In genomic region chr19:18559685-18560084, GRCh38 we compare ENCODE assay signal across 1 cellular context.
TF ChIP-seq lines count a peak whose summit lies in the region.

No MANE protein-coding gene starts in this region.

TF ChIP-seq in HCT116, 20 proteins besides CTCF, POLR2A, EP300 and RAD21:
- TF ChIP-seq EZH2 (IDR thresholded peaks at IDR 0.05) (no peak), SRF (IDR thresholded peaks at IDR 0.05; ENCODE audit: low read depth) (no peak), YY1 (IDR thresholded peaks at IDR 0.05; ENCODE audit: extremely low read depth, insufficient replicate concordance, low read depth, low read length) (no peak), ELF1 (IDR thresholded peaks at IDR 0.05; ENCODE audit: borderline replicate concordance, low read depth) (no peak), EZH2phosphoT487 (IDR thresholded peaks at IDR 0.05; ENCODE audit: borderline replicate concordance) (no peak), ATF3 (IDR thresholded peaks at IDR 0.05) (no peak), FOSL1 (IDR thresholded peaks at IDR 0.05; ENCODE audit: low read depth) (no peak), CEBPB (IDR thresholded peaks at IDR 0.05; ENCODE audit: low read depth) (no peak), POLR2AphosphoS5 (IDR thresholded peaks at IDR 0.05; ENCODE audit: low read depth, low read length) (no peak), ZFX (IDR thresholded peaks at IDR 0.05) (no peak), SIN3A (IDR thresholded peaks at IDR 0.05; ENCODE audit: low read depth) (no peak), EGR1 (IDR thresholded peaks at IDR 0.05; ENCODE audit: low read depth) (no peak), SP1 (IDR thresholded peaks at IDR 0.05; ENCODE audit: low read depth) (no peak), TCF7L2 (IDR thresholded peaks at IDR 0.05; ENCODE audit: borderline replicate concordance, extremely low read depth, insufficient read depth, insufficient read length) (no peak), CBX3 (IDR thresholded peaks at IDR 0.05; ENCODE audit: low read depth) (no peak), ZNF274 (IDR thresholded peaks at IDR 0.05; ENCODE audit: low read depth, low read length) (no peak)
- TF ChIP-seq, protein P1, sequence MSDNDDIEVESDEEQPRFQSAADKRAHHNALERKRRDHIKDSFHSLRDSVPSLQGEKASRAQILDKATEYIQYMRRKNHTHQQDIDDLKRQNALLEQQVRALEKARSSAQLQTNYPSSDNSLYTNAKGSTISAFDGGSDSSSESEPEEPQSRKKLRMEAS (IDR thresholded peaks at IDR 0.05), result no peak
- TF ChIP-seq, protein P2, sequence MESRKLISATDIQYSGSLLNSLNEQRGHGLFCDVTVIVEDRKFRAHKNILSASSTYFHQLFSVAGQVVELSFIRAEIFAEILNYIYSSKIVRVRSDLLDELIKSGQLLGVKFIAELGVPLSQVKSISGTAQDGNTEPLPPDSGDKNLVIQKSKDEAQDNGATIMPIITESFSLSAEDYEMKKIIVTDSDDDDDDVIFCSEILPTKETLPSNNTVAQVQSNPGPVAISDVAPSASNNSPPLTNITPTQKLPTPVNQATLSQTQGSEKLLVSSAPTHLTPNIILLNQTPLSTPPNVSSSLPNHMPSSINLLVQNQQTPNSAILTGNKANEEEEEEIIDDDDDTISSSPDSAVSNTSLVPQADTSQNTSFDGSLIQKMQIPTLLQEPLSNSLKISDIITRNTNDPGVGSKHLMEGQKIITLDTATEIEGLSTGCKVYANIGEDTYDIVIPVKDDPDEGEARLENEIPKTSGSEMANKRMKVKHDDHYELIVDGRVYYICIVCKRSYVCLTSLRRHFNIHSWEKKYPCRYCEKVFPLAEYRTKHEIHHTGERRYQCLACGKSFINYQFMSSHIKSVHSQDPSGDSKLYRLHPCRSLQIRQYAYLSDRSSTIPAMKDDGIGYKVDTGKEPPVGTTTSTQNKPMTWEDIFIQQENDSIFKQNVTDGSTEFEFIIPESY (IDR thresholded peaks at IDR 0.05; ENCODE audit: extremely low read depth, insufficient replicate concordance, low read length), result no peak
- TF ChIP-seq, protein P3, sequence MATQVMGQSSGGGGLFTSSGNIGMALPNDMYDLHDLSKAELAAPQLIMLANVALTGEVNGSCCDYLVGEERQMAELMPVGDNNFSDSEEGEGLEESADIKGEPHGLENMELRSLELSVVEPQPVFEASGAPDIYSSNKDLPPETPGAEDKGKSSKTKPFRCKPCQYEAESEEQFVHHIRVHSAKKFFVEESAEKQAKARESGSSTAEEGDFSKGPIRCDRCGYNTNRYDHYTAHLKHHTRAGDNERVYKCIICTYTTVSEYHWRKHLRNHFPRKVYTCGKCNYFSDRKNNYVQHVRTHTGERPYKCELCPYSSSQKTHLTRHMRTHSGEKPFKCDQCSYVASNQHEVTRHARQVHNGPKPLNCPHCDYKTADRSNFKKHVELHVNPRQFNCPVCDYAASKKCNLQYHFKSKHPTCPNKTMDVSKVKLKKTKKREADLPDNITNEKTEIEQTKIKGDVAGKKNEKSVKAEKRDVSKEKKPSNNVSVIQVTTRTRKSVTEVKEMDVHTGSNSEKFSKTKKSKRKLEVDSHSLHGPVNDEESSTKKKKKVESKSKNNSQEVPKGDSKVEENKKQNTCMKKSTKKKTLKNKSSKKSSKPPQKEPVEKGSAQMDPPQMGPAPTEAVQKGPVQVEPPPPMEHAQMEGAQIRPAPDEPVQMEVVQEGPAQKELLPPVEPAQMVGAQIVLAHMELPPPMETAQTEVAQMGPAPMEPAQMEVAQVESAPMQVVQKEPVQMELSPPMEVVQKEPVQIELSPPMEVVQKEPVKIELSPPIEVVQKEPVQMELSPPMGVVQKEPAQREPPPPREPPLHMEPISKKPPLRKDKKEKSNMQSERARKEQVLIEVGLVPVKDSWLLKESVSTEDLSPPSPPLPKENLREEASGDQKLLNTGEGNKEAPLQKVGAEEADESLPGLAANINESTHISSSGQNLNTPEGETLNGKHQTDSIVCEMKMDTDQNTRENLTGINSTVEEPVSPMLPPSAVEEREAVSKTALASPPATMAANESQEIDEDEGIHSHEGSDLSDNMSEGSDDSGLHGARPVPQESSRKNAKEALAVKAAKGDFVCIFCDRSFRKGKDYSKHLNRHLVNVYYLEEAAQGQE (IDR thresholded peaks at IDR 0.05; ENCODE audit: low read depth), result no peak
